In the genomic region with DNA sequence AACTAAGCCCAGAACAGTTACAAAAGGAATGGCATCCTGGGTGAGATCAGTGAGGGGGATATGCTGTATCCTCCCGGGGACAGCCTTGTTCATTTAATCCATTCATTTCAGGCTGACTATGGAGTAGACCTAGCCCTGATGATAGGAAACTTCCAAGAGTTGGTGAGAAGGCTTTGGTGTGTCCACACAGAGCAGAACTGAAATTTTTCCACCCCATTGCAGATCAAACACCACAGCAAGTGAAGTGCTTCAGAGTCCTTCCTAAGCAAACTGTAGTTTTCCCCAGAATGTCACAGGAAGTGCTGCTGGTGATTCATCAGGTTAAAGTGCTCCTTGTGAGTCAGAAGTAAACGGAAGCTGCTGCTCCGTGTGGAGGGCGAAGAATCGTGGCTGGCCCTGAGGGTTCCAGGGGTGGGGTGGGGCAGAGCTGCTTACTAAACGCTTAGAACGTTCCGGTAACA, we compare ENCODE assay signal across 1 cellular context.
A peak's percentile ranks its signal among the peaks of the same experiment; 100 is the strongest.
TF ChIP-seq lines count a peak whose summit lies in the region.

No MANE protein-coding gene starts in this region.

TF ChIP-seq in HepG2, 621 proteins besides CTCF, POLR2A, EP300 and RAD21 (continued from another document):
- TF ChIP-seq ZBTB20 (CRISPR knock-in tag; IDR thresholded peaks at IDR 0.05; ENCODE audit: borderline replicate concordance, low read depth) (no peak), JUND (CRISPR knock-in tag; IDR thresholded peaks at IDR 0.05) (peak; percentile 49; the same call in 1 of the 2 replicates), ETV5 (CRISPR knock-in tag; IDR thresholded peaks at IDR 0.05; ENCODE audit: borderline replicate concordance) (peak; percentile 86; the same call in 1 of the 2 replicates), SAP130 (CRISPR knock-in tag; IDR thresholded peaks at IDR 0.05; ENCODE audit: low read depth) (peak; percentile 22; the same call in 1 of the 2 replicates), FOSL1 (CRISPR knock-in tag; IDR thresholded peaks at IDR 0.05; ENCODE audit: borderline replicate concordance) (peak; percentile 75; the same call in 1 of the 2 replicates), PHF21A (CRISPR knock-in tag; IDR thresholded peaks at IDR 0.05) (0 out of 2 replicates have a peak, but pooled peaks have one; percentile 25), GABPA (IDR thresholded peaks at IDR 0.05; ENCODE audit: low read depth, low read length) (no peak), GABPA (CRISPR knock-in tag; IDR thresholded peaks at IDR 0.05; ENCODE audit: low read depth) (peak; percentile 77), GATAD2A (CRISPR knock-in tag; IDR thresholded peaks at IDR 0.05) (0 out of 2 replicates have a peak, but pooled peaks have one; percentile 28), CHCHD3 (CRISPR knock-in tag; IDR thresholded peaks at IDR 0.05) (no peak), ZNF3 (CRISPR knock-in tag; IDR thresholded peaks at IDR 0.05) (no peak), GABPB1 (CRISPR knock-in tag; IDR thresholded peaks at IDR 0.05) (peak; percentile 58; the same call in 1 of the 2 replicates), KAT8 (CRISPR knock-in tag; IDR thresholded peaks at IDR 0.05) (0 out of 2 replicates have a peak, but pooled peaks have one; percentile 23), TCF7 (IDR thresholded peaks at IDR 0.05; ENCODE audit: low read depth) (0 out of 2 replicates have a peak, but pooled peaks have one; percentile 15), FOSL2 (CRISPR knock-in tag; IDR thresholded peaks at IDR 0.05) (peak; percentile 94), PHF8 (CRISPR knock-in tag; IDR thresholded peaks at IDR 0.05) (no peak), ZNF317 (CRISPR knock-in tag; IDR thresholded peaks at IDR 0.05) (no peak)
- TF ChIP-seq, protein P1, sequence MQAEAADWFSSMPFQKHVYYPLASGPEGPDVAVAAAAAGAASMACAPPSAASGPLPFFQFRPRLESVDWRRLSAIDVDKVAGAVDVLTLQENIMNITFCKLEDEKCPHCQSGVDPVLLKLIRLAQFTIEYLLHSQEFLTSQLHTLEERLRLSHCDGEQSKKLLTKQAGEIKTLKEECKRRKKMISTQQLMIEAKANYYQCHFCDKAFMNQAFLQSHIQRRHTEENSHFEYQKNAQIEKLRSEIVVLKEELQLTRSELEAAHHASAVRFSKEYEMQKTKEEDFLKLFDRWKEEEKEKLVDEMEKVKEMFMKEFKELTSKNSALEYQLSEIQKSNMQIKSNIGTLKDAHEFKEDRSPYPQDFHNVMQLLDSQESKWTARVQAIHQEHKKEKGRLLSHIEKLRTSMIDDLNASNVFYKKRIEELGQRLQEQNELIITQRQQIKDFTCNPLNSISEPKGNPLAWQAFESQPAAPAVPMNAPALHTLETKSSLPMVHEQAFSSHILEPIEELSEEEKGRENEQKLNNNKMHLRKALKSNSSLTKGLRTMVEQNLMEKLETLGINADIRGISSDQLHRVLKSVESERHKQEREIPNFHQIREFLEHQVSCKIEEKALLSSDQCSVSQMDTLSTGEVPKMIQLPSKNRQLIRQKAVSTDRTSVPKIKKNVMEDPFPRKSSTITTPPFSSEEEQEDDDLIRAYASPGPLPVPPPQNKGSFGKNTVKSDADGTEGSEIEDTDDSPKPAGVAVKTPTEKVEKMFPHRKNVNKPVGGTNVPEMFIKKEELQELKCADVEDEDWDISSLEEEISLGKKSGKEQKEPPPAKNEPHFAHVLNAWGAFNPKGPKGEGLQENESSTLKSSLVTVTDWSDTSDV (CRISPR knock-in tag; IDR thresholded peaks at IDR 0.05), result no peak
- TF ChIP-seq, protein P2, sequence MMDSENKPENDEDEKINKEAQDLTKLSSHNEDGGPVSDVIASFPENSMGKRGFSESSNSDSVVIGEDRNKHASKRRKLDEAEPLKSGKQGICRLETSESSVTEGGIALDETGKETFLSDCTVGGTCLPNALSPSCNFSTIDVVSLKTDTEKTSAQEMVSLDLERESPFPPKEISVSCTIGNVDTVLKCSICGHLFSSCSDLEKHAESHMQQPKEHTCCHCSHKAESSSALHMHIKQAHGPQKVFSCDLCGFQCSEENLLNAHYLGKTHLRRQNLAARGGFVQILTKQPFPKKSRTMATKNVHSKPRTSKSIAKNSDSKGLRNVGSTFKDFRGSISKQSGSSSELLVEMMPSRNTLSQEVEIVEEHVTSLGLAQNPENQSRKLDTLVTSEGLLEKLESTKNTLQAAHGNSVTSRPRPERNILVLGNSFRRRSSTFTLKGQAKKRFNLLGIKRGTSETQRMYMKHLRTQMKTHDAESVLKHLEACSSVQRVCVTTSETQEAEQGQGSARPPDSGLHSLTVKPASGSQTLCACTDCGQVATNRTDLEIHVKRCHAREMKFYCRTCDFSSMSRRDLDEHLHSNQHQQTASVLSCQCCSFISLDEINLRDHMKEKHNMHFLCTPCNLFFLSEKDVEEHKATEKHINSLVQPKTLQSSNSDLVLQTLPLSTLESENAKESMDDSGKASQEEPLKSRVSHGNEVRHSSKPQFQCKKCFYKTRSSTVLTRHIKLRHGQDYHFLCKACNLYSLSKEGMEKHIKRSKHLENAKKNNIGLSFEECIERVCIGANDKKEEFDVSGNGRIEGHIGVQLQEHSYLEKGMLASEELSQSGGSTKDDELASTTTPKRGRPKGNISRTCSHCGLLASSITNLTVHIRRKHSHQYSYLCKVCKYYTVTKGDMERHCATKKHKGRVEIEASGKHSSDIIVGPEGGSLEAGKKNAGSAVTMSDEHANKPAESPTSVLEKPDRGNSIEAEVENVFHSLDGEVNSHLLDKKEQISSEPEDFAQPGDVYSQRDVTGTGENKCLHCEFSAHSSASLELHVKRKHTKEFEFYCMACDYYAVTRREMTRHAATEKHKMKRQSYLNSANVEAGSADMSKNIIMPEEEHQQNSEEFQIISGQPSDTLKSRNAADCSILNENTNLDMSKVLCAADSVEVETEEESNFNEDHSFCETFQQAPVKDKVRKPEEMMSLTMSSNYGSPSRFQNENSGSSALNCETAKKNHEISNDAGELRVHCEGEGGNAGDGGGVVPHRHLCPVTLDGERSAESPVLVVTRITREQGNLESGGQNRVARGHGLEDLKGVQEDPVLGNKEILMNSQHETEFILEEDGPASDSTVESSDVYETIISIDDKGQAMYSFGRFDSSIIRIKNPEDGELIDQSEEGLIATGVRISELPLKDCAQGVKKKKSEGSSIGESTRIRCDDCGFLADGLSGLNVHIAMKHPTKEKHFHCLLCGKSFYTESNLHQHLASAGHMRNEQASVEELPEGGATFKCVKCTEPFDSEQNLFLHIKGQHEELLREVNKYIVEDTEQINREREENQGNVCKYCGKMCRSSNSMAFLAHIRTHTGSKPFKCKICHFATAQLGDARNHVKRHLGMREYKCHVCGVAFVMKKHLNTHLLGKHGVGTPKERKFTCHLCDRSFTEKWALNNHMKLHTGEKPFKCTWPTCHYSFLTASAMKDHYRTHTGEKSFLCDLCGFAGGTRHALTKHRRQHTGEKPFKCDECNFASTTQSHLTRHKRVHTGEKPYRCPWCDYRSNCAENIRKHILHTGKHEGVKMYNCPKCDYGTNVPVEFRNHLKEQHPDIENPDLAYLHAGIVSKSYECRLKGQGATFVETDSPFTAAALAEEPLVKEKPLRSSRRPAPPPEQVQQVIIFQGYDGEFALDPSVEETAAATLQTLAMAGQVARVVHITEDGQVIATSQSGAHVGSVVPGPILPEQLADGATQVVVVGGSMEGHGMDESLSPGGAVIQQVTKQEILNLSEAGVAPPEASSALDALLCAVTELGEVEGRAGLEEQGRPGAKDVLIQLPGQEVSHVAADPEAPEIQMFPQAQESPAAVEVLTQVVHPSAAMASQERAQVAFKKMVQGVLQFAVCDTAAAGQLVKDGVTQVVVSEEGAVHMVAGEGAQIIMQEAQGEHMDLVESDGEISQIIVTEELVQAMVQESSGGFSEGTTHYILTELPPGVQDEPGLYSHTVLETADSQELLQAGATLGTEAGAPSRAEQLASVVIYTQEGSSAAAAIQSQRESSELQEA (CRISPR knock-in tag; IDR thresholded peaks at IDR 0.05; ENCODE audit: not compliant biosample characterization), result no peak
- TF ChIP-seq, protein P3, sequence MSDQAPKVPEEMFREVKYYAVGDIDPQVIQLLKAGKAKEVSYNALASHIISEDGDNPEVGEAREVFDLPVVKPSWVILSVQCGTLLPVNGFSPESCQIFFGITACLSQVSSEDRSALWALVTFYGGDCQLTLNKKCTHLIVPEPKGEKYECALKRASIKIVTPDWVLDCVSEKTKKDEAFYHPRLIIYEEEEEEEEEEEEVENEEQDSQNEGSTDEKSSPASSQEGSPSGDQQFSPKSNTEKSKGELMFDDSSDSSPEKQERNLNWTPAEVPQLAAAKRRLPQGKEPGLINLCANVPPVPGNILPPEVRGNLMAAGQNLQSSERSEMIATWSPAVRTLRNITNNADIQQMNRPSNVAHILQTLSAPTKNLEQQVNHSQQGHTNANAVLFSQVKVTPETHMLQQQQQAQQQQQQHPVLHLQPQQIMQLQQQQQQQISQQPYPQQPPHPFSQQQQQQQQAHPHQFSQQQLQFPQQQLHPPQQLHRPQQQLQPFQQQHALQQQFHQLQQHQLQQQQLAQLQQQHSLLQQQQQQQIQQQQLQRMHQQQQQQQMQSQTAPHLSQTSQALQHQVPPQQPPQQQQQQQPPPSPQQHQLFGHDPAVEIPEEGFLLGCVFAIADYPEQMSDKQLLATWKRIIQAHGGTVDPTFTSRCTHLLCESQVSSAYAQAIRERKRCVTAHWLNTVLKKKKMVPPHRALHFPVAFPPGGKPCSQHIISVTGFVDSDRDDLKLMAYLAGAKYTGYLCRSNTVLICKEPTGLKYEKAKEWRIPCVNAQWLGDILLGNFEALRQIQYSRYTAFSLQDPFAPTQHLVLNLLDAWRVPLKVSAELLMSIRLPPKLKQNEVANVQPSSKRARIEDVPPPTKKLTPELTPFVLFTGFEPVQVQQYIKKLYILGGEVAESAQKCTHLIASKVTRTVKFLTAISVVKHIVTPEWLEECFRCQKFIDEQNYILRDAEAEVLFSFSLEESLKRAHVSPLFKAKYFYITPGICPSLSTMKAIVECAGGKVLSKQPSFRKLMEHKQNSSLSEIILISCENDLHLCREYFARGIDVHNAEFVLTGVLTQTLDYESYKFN (CRISPR knock-in tag; conservative IDR thresholded peaks at IDR 0.05), result 0 out of 2 replicates have a peak, but pooled peaks have one; percentile 21
